In genomic region chr3:121592856-121593702, GRCh38 we compare ENCODE assay signal across 8 cellular contexts. TPM values are rescaled to one million over a fixed set of nuclear protein-coding genes. Genes with fewer than 3 reads are reported as not detected.
DNase-seq lines count a peak whose midpoint lies in the region; ATAC-seq and TF ChIP-seq lines count a peak whose summit lies in the region.

A gene with protein sequence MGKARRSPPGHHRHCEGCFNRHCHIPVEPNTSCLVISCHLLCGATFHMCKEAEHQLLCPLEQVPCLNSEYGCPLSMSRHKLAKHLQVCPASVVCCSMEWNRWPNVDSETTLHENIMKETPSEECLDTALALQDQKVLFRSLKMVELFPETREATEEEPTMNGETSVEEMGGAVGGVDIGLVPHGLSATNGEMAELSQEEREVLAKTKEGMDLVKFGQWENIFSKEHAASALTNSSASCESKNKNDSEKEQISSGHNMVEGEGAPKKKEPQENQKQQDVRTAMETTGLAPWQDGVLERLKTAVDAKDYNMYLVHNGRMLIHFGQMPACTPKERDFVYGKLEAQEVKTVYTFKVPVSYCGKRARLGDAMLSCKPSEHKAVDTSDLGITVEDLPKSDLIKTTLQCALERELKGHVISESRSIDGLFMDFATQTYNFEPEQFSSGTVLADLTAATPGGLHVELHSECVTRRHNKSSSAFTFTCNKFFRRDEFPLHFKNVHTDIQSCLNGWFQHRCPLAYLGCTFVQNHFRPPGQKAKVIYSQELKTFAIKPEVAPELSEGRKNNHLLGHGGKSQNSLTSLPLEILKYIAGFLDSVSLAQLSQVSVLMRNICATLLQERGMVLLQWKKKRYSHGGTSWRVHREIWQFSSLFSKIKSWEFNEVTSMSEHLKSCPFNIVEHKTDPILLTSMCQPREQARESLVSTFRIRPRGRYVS (plus strand): TSS chr3:121593379. CDS start chr3:121620576, 27,197 bp downstream.

- no peaks in the 10 kb centered on the region for H3K79me2 ChIP-seq in osteoblast (ENCODE audit: insufficient read depth, low read length)

- TF ChIP-seq POLR2A in esophagus muscularis mucosa (IDR thresholded peaks at IDR 0.05; ENCODE audit: low read depth): no peak

- 38% methylated on average over 11 of the region's 11 CpGs for WGBS in esophagus muscularis mucosa

- H3K4me2 ChIP-seq in osteoblast (ENCODE audit: insufficient read depth, low read length): no peak within 1 kb of the TSS

- DNase-seq in NCI-H1436 treated with DMSO at 0.1 percent for 48 hours (lab: John Stamatoyannopoulos, UW) (peak; percentile 93), osteoblast (ENCODE audit: insufficient read length, low spot score, missing footprints) (no peak), esophagus muscularis mucosa (ENCODE audit: extremely low spot score) (no peak), UCSD-AML1 (lab: John Stamatoyannopoulos, UW; ENCODE audit: unreplicated experiment) (no peak), lower lobe of right lung (no peak)
- no peak for DNase-seq in activated CD4-positive, alpha-beta T cell treated with anti-CD3 and anti-CD28 coated beads for 4 hours

- H3K27ac ChIP-seq in osteoblast (ENCODE audit: low read depth, low read length) (no peak within 1 kb of the TSS), esophagus muscularis mucosa (replicated peaks in 1 of 4) (peak within 1 kb of the TSS in 2 of 4 donors; percentile 19 to 50), lower lobe of right lung (no peak within 1 kb of the TSS)

- peak within 1 kb of the TSS; percentile 35 for H2AFZ ChIP-seq in osteoblast (ENCODE audit: low read length)

- ATAC-seq in GM19455 (IDR thresholded peaks at IDR 0.05; ENCODE audit: unreplicated experiment) (peak; percentile 60), lower lobe of right lung (no peak)

- no peak within 1 kb of the TSS for H3K9ac ChIP-seq in endocrine pancreas (ENCODE audit: control insufficient read depth, insufficient read depth, low read length)

- intact Hi-C loops in esophagus muscularis mucosa (cut with DNase I) (no loop called here), lower lobe of right lung (cut with DNase I) (no loop called here)

- peak within 1 kb of the TSS; percentile 8 for H3K4me3 ChIP-seq in endocrine pancreas (ENCODE audit: control insufficient read depth, insufficient read depth, low read length)
- H3K4me3 ChIP-seq in osteoblast (ENCODE audit: insufficient read depth, low read length): no peak within 1 kb of the TSS
- no peak within 1 kb of the TSS for H3K4me3 ChIP-seq in esophagus muscularis mucosa
- H3K4me3 ChIP-seq in lower lobe of right lung: no peak within 1 kb of the TSS

- TF ChIP-seq EP300 in esophagus muscularis mucosa (IDR thresholded peaks at IDR 0.05): no peak

- no peaks in the 10 kb centered on the region for H4K20me1 ChIP-seq in osteoblast (ENCODE audit: insufficient read depth, low read length)

- H3K36me3 ChIP-seq in endocrine pancreas (ENCODE audit: control insufficient read depth, insufficient read depth, low read length): no peaks in the 10 kb centered on the region
- H3K36me3 ChIP-seq in osteoblast (ENCODE audit: insufficient read depth, low read length): no peaks in the 10 kb centered on the region
- H3K36me3 ChIP-seq in esophagus muscularis mucosa: no peaks in the 10 kb centered on the region
- H3K36me3 ChIP-seq in lower lobe of right lung: no peaks in the 10 kb centered on the region

- TF ChIP-seq CTCF in osteoblast (IDR thresholded peaks at IDR 0.05; ENCODE audit: extremely low read depth, low read depth, low read length): no peak
- TF ChIP-seq CTCF in esophagus muscularis mucosa (IDR thresholded peaks at IDR 0.05): no peak
- TF ChIP-seq CTCF in lower lobe of right lung (IDR thresholded peaks at IDR 0.05): no peak

- H3K4me1 ChIP-seq in endocrine pancreas (ENCODE audit: control insufficient read depth, insufficient read depth, low read length) (no peaks in the 10 kb centered on the region), osteoblast (ENCODE audit: insufficient read depth, low read length) (no peaks in the 10 kb centered on the region), esophagus muscularis mucosa (peaks cover 0 to 9% (median 3%) of the 10 kb centered on the region in 4 donors), lower lobe of right lung (no peaks in the 10 kb centered on the region)

- H3K9me3 ChIP-seq in endocrine pancreas (ENCODE audit: control insufficient read depth, low read length) (no peaks in the 10 kb centered on the region), osteoblast (ENCODE audit: low read depth, low read length) (no peaks in the 10 kb centered on the region), esophagus muscularis mucosa (no peaks in the 10 kb centered on the region), lower lobe of right lung (no peaks in the 10 kb centered on the region)

- H3K27me3 ChIP-seq in endocrine pancreas (ENCODE audit: control insufficient read depth, insufficient read depth, low read length) (no peaks in the 10 kb centered on the region), osteoblast (ENCODE audit: insufficient read depth, low read length) (peaks cover 2% of the 10 kb centered on the region), esophagus muscularis mucosa (no peaks in the 10 kb centered on the region), lower lobe of right lung (ENCODE audit: low read depth) (no peaks in the 10 kb centered on the region)

RNA-seq across cellular contexts. Expression of the gene that starts here (rescaled TPM):
- total RNA-seq in osteoblast: not detected in 2 replicates
- total RNA-seq in esophagus muscularis mucosa: not detected
- 0.09 TPM for total RNA-seq in lower lobe of right lung
